Comparison of ENCODE assay signal across 18 cellular contexts in genomic region chr3:24373198-24373959, GRCh38.
A peak's percentile ranks its signal among the peaks of the same experiment; 100 is the strongest.
DNase-seq lines count a peak whose midpoint lies in the region; ATAC-seq and TF ChIP-seq lines count a peak whose summit lies in the region.
"Had no signal": no experiment of that assay in that cellular context is flagged by ENCODE, and none has a peak within 500 bp of the region (broad histone marks: within the 10 kb centered on the region; RNA-seq: fewer than 3 reads in every experiment).

No MANE protein-coding gene starts in this region.

- TF ChIP-seq POLR2A in esophagus muscularis mucosa (IDR thresholded peaks at IDR 0.05; ENCODE audit: low read depth): no peak
- no peak for TF ChIP-seq POLR2A in right lobe of liver (IDR thresholded peaks at IDR 0.05)
- TF ChIP-seq POLR2A in erythroblast (IDR thresholded peaks at IDR 0.05; ENCODE audit: low read length): no peak

- H3K4me3 ChIP-seq in esophagus muscularis mucosa: no peak overlapping the region
- H3K4me3 ChIP-seq in right lobe of liver: no peak overlapping the region
- H3K4me3 ChIP-seq in skeletal muscle tissue (ENCODE audit: low read length in 3 of 3): no peak overlapping the region
- H3K4me3 ChIP-seq: cardiac muscle cell, esophagus squamous epithelium had no signal

- WGBS in esophagus muscularis mucosa: 81% methylated on average over 9 of the region's 9 CpGs
- 45% methylated on average over 7 of the region's 9 CpGs for WGBS in right lobe of liver (ENCODE audit: insufficient coverage, low coverage, low lambda C conversion rate, missing lambda C conversion rate)

- no peaks in the 10 kb centered on the region for H3K27me3 ChIP-seq in esophagus muscularis mucosa
- no peaks in the 10 kb centered on the region for H3K27me3 ChIP-seq in right lobe of liver
- H3K27me3 ChIP-seq in skeletal muscle tissue (ENCODE audit: control insufficient read depth in 3 of 3, insufficient read depth in 3 of 3, low read length in 3 of 3): no peaks in the 10 kb centered on the region
- H3K27me3 ChIP-seq: cardiac muscle cell had no signal

- H3K4me1 Mint-ChIP-seq in WTC11: peaks cover 6% of the 10 kb centered on the region

- no peak for TF ChIP-seq CTCF in WTC11 (IDR thresholded peaks at IDR 0.05)
- TF ChIP-seq CTCF in esophagus muscularis mucosa (IDR thresholded peaks at IDR 0.05): no peak
- no peak for TF ChIP-seq CTCF in right lobe of liver (IDR thresholded peaks at IDR 0.05)

- intact Hi-C loops in esophagus muscularis mucosa (cut with DNase I) (no loop called here), right lobe of liver (cut with DNase I) (no loop called here)

- no peaks in the 10 kb centered on the region for H3K36me3 Mint-ChIP-seq in WTC11
- H3K36me3 Mint-ChIP-seq: type B pancreatic cell had no signal

- CTCF ChIA-PET in WTC11 (lab: Charles Lee): no interaction called here

- H3K9me3 ChIP-seq in esophagus muscularis mucosa (no peaks in the 10 kb centered on the region), right lobe of liver (no peaks in the 10 kb centered on the region), skeletal muscle tissue (ENCODE audit: control insufficient read depth in 3 of 3, low read length in 3 of 3) (no peaks in the 10 kb centered on the region)
- H3K9me3 ChIP-seq: esophagus squamous epithelium had no signal

- POLR2A ChIA-PET in WTC11 (lab: Charles Lee): no interaction called here

- no peaks in the 10 kb centered on the region for H3K9me3 Mint-ChIP-seq in WTC11
- H3K9me3 Mint-ChIP-seq: type B pancreatic cell had no signal

- no peak overlapping the region for H3K4me3 Mint-ChIP-seq in WTC11
- H3K4me3 Mint-ChIP-seq: stimulated activated naive B cell treated with anti-CD40 and anti-IgM and Interleukin-4, amounts not matched to agents 10 μg/mL and 1 μg/mL and 100 μg/mL, for 72 hours; type B pancreatic cell had no signal

- H3K27me3 Mint-ChIP-seq in WTC11 (ENCODE audit: low read depth): no peaks in the 10 kb centered on the region
- H3K27me3 Mint-ChIP-seq: stimulated activated naive B cell treated with anti-CD40 and anti-IgM and Interleukin-4, amounts not matched to agents 10 μg/mL and 1 μg/mL and 100 μg/mL, for 72 hours; type B pancreatic cell had no signal

- H3K27ac ChIP-seq in esophagus muscularis mucosa (replicated peaks in 1 of 4) (peak overlapping the region; percentile 29 to 62 (median 41)), right lobe of liver (peak overlapping the region in 1 of 3 donors; percentile 65), skeletal muscle tissue (ENCODE audit: low read depth, low read length) (peak overlapping the region; percentile 38)
- H3K27ac ChIP-seq: cardiac muscle cell had no signal

- no peak for TF ChIP-seq EP300 in esophagus muscularis mucosa (IDR thresholded peaks at IDR 0.05)

- H3K9ac ChIP-seq in skeletal muscle tissue (ENCODE audit: low read depth in 1 of 3, low read length in 3 of 3): no peak overlapping the region

- no peaks in the 10 kb centered on the region for H3K36me3 ChIP-seq in esophagus muscularis mucosa
- H3K36me3 ChIP-seq in right lobe of liver: no peaks in the 10 kb centered on the region
- H3K36me3 ChIP-seq in skeletal muscle tissue (ENCODE audit: control insufficient read depth in 3 of 3, insufficient read depth in 3 of 3, low read length in 3 of 3): no peaks in the 10 kb centered on the region
- H3K36me3 ChIP-seq: cardiac muscle cell, esophagus squamous epithelium had no signal

- DNase-seq in WTC11 (ENCODE audit: low spot score) (no peak), esophagus muscularis mucosa (ENCODE audit: extremely low spot score) (no peak), right lobe of liver (peak; percentile 63 to 85 (median 80)), putamen (ENCODE audit: low spot score) (no peak), erythroblast (lab: John Stamatoyannopoulos, UW) (no peak)
- no peak for DNase-seq in stimulated activated CD4-positive, alpha-beta T cell treated with anti-CD3 and anti-CD28 coated beads, Interleukin-4, amount 100 ng/mL, for 4 hours
- DNase-seq: activated CD4-positive, alpha-beta T cell treated with anti-CD3 and anti-CD28 coated beads for 4 hours; DMS79 treated with DMSO at 0.1 percent for 48 hours; esophagus squamous epithelium; glutamatergic neuron; MV-4-11; NCI-H187; NCI-H2227 treated with DMSO at 0.1 percent for 48 hours; stimulated activated naive B cell treated with anti-CD40 and anti-IgM and Interleukin-4, amounts not matched to agents 10 μg/mL and 1 μg/mL and 100 μg/mL, for 72 hours had no signal

- ATAC-seq in WTC11: no peak
- ATAC-seq in right lobe of liver: peak; percentile 45 to 79 (median 75)
- no peak for ATAC-seq in HG02970 (IDR thresholded peaks at IDR 0.05; ENCODE audit: low FRiP score, unreplicated experiment)
- ATAC-seq: stimulated activated naive B cell treated with anti-CD40 and anti-IgM and Interleukin-4, amounts not matched to agents 10 μg/mL and 1 μg/mL and 100 μg/mL, for 72 hours had no signal

- H3K4me1 ChIP-seq in esophagus muscularis mucosa (peaks cover 20 to 74% (median 58%) of the 10 kb centered on the region in 4 donors), right lobe of liver (peaks cover 0 to 34% (median 9%) of the 10 kb centered on the region in 4 donors), skeletal muscle tissue (ENCODE audit: control insufficient read depth in 3 of 3, insufficient read depth in 3 of 3, low read length in 3 of 3) (peaks cover 7 to 24% (median 20%) of the 10 kb centered on the region in 3 donors)

- H3K27ac Mint-ChIP-seq in WTC11: peak overlapping the region; percentile 42; the same call in 1 of the 2 replicates
- H3K27ac Mint-ChIP-seq: stimulated activated naive B cell treated with anti-CD40 and anti-IgM and Interleukin-4, amounts not matched to agents 10 μg/mL and 1 μg/mL and 100 μg/mL, for 72 hours; type B pancreatic cell had no signal

TF ChIP-seq in WTC11, 78 proteins besides CTCF, POLR2A, EP300 and RAD21:
- TF ChIP-seq RELA (CRISPR knock-in tag; IDR thresholded peaks at IDR 0.05; ENCODE audit: borderline replicate concordance) (no peak), ZNF532 (CRISPR knock-in tag; IDR thresholded peaks at IDR 0.05; ENCODE audit: borderline replicate concordance) (no peak), TEAD4 (CRISPR knock-in tag; IDR thresholded peaks at IDR 0.05) (no peak)
- TF ChIP-seq, protein P1, sequence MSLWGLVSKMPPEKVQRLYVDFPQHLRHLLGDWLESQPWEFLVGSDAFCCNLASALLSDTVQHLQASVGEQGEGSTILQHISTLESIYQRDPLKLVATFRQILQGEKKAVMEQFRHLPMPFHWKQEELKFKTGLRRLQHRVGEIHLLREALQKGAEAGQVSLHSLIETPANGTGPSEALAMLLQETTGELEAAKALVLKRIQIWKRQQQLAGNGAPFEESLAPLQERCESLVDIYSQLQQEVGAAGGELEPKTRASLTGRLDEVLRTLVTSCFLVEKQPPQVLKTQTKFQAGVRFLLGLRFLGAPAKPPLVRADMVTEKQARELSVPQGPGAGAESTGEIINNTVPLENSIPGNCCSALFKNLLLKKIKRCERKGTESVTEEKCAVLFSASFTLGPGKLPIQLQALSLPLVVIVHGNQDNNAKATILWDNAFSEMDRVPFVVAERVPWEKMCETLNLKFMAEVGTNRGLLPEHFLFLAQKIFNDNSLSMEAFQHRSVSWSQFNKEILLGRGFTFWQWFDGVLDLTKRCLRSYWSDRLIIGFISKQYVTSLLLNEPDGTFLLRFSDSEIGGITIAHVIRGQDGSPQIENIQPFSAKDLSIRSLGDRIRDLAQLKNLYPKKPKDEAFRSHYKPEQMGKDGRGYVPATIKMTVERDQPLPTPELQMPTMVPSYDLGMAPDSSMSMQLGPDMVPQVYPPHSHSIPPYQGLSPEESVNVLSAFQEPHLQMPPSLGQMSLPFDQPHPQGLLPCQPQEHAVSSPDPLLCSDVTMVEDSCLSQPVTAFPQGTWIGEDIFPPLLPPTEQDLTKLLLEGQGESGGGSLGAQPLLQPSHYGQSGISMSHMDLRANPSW (CRISPR knock-in tag; conservative IDR thresholded peaks at IDR 0.05; ENCODE audit: low read depth): no peak
- TF ChIP-seq, protein P2, sequence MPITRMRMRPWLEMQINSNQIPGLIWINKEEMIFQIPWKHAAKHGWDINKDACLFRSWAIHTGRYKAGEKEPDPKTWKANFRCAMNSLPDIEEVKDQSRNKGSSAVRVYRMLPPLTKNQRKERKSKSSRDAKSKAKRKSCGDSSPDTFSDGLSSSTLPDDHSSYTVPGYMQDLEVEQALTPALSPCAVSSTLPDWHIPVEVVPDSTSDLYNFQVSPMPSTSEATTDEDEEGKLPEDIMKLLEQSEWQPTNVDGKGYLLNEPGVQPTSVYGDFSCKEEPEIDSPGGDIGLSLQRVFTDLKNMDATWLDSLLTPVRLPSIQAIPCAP (CRISPR knock-in tag; IDR thresholded peaks at IDR 0.05): no peak

Comparison
In these comparisons a context has a peak if more than half of its experiments do, and no peak if none do; other contexts are left out.
1. ATAC-seq: peak in right lobe of liver (4 of 4); none in WTC11 (single experiment) and HG02970 (single experiment).
2. DNase-seq: peak in right lobe of liver (3 of 3); none in WTC11 (single experiment), esophagus muscularis mucosa (single experiment), putamen (single experiment), stimulated activated CD4-positive, alpha-beta T cell treated with anti-CD3 and anti-CD28 coated beads, Interleukin-4, amount 100 ng/mL, for 4 hours (0 of 2) and erythroblast (0 of 2).